In genomic region chr4:41880022-41880837, GRCh38 we compare ENCODE assay signal across 16 cellular contexts. TPM values are rescaled to one million over a fixed set of nuclear protein-coding genes. Genes with fewer than 3 reads are reported as not detected.
DNase-seq lines count a peak whose midpoint lies in the region; ATAC-seq, FAIRE-seq and TF ChIP-seq lines count a peak whose summit lies in the region.
"Had no signal": no experiment of that assay in that cellular context is flagged by ENCODE, and none has a peak within 500 bp of the region (broad histone marks: within the 10 kb centered on the region; RNA-seq: fewer than 3 reads in every experiment).

No MANE protein-coding gene starts in this region.

- H3K27me3 ChIP-seq in CD4-positive, alpha-beta T cell (ENCODE audit: control insufficient read depth, insufficient read depth, low read length): peaks cover 77% of the 10 kb centered on the region
- peaks cover 0 to 27% of the 10 kb centered on the region in 2 donors for H3K27me3 ChIP-seq in naive thymus-derived CD4-positive, alpha-beta T cell (ENCODE audit: control insufficient read depth in 2 of 2, insufficient read depth in 2 of 2, low read length in 2 of 2)
- H3K27me3 ChIP-seq in small intestine (ENCODE audit: control insufficient read depth in 2 of 2, insufficient read depth in 2 of 2, low read length in 2 of 2) (peaks cover 21 to 53% of the 10 kb centered on the region in 2 donors), gastroesophageal sphincter (peaks cover 83% of the 10 kb centered on the region)

- no peak overlapping the region for H3K27ac Mint-ChIP-seq in CD4-positive, alpha-beta T cell
- H3K27ac Mint-ChIP-seq in naive thymus-derived CD4-positive, alpha-beta T cell: peak overlapping the region in 1 of 9 donors; percentile 62

- H3K4me1 Mint-ChIP-seq in CD4-positive, alpha-beta T cell (ENCODE audit: low read depth): peaks cover 30% of the 10 kb centered on the region
- peaks cover 2 to 33% (median 20%) of the 10 kb centered on the region in 7 donors for H3K4me1 Mint-ChIP-seq in naive thymus-derived CD4-positive, alpha-beta T cell

- H3K9me3 Mint-ChIP-seq in CD4-positive, alpha-beta T cell: no peaks in the 10 kb centered on the region
- peaks cover 0 to 4% (median 0%) of the 10 kb centered on the region in 11 donors for H3K9me3 Mint-ChIP-seq in naive thymus-derived CD4-positive, alpha-beta T cell

- peaks cover 93% of the 10 kb centered on the region for H3K27me3 Mint-ChIP-seq in CD4-positive, alpha-beta T cell
- peaks cover 57 to 94% (median 75%) of the 10 kb centered on the region in 5 donors for H3K27me3 Mint-ChIP-seq in naive thymus-derived CD4-positive, alpha-beta T cell

- no peak for FAIRE-seq in small intestine (lab: Jason Lieb, UNC)

- ATAC-seq in CD4-positive, alpha-beta T cell (ENCODE audit: poor library complexity): no peak
- no peak for ATAC-seq in naive thymus-derived CD4-positive, alpha-beta T cell
- no peak for ATAC-seq in gastroesophageal sphincter
- ATAC-seq: foreskin keratinocyte had no signal

- TF ChIP-seq EP300 in gastroesophageal sphincter (IDR thresholded peaks at IDR 0.05): no peak

- H3K27ac ChIP-seq in CD4-positive, alpha-beta T cell (ENCODE audit: low read depth, low read length): no peak overlapping the region
- no peak overlapping the region for H3K27ac ChIP-seq in naive thymus-derived CD4-positive, alpha-beta T cell (ENCODE audit: low read depth, low read length)
- H3K27ac ChIP-seq in small intestine (ENCODE audit: low read depth in 1 of 2, low read length in 1 of 2) (no peak overlapping the region), gastroesophageal sphincter (no peak overlapping the region)
- H3K27ac ChIP-seq: BLaER1 treated with 17β-estradiol and CSF1 and Interleukin-3, amounts not matched to agents 10 nM and 100 nM; foreskin keratinocyte had no signal

- H3K4me1 ChIP-seq in naive thymus-derived CD4-positive, alpha-beta T cell (ENCODE audit: control insufficient read depth in 2 of 2, insufficient read depth in 2 of 2, low read length in 2 of 2): peaks cover 0 to 14% of the 10 kb centered on the region in 2 donors
- H3K4me1 ChIP-seq in small intestine (ENCODE audit: control insufficient read depth in 2 of 2, insufficient read depth in 1 of 2, low read depth in 1 of 2, low read length in 1 of 2) (no peaks in the 10 kb centered on the region), gastroesophageal sphincter (peaks cover 0 to 45% (median 21%) of the 10 kb centered on the region in 3 donors)
- H3K4me1 ChIP-seq: foreskin keratinocyte had no signal

- TF ChIP-seq POLR2A in gastroesophageal sphincter (IDR thresholded peaks at IDR 0.05): no peak

- no peak overlapping the region for H3K4me3 ChIP-seq in naive thymus-derived CD4-positive, alpha-beta T cell (ENCODE audit: low read length)
- H3K4me3 ChIP-seq in small intestine (ENCODE audit: low read depth in 1 of 2, low read length in 2 of 2) (no peak overlapping the region), gastroesophageal sphincter (peak overlapping the region in 1 of 2 donors; percentile 52)
- H3K4me3 ChIP-seq: BLaER1 treated with 17β-estradiol and CSF1 and Interleukin-3, amounts not matched to agents 10 nM and 100 nM had no signal

- intact Hi-C loops in CD4-positive, alpha-beta T cell (cut with DNase I, micrococcal nuclease): no loop called here
- intact Hi-C loops in naive thymus-derived CD4-positive, alpha-beta T cell (cut with micrococcal nuclease): loop anchor here in 1 of 2 donors (10.0 kb wide), 1 partner anchor 515 kb away; the partner anchor contains the start of gene SHISA3

- peak overlapping the region; percentile 11 for H3K4me3 Mint-ChIP-seq in CD4-positive, alpha-beta T cell
- H3K4me3 Mint-ChIP-seq in naive thymus-derived CD4-positive, alpha-beta T cell: peak overlapping the region in 8 of 10 donors; percentile 36 to 77 (median 66)

- H3K36me3 Mint-ChIP-seq in CD4-positive, alpha-beta T cell (ENCODE audit: low read depth): no peaks in the 10 kb centered on the region
- H3K36me3 Mint-ChIP-seq in naive thymus-derived CD4-positive, alpha-beta T cell: no peaks in the 10 kb centered on the region

- no peak for DNase-seq in CD4-positive, alpha-beta T cell
- DNase-seq in D341Med (ENCODE audit: low spot score): peak; percentile 29
- DNase-seq in ecto neural progenitor cell (ENCODE audit: low spot score): peak; percentile 54
- DNase-seq in naive thymus-derived CD4-positive, alpha-beta T cell: no peak
- DNase-seq in small intestine: no peak
- no peak for DNase-seq in activated gamma-delta T cell treated with Interleukin-2 at 50 U/mL for 16 hours
- no peak for DNase-seq in NCI-H1105 treated with DMSO at 0.1 percent for 48 hours (lab: John Stamatoyannopoulos, UW)
- DNase-seq: activated CD4-positive, alpha-beta T cell treated with anti-CD3 and anti-CD28 coated beads for 48 hours; activated effector memory CD4-positive, alpha-beta T cell treated with Interleukin-2 at 50 U/mL for 16 hours; IMR-90; NCI-H1092; RPMI8226; stimulated activated CD4-positive, alpha-beta T cell treated with anti-CD3 and anti-CD28 coated beads, Interleukin-2, amount 100 ng/mL, for 24 hours had no signal

- no peaks in the 10 kb centered on the region for H3K9me3 ChIP-seq in CD4-positive, alpha-beta T cell (ENCODE audit: control insufficient read depth, low read length)
- H3K9me3 ChIP-seq in naive thymus-derived CD4-positive, alpha-beta T cell (ENCODE audit: control insufficient read depth in 2 of 3, low read length in 3 of 3): no peaks in the 10 kb centered on the region
- H3K9me3 ChIP-seq in small intestine (ENCODE audit: control insufficient read depth, low read depth) (no peaks in the 10 kb centered on the region), gastroesophageal sphincter (no peaks in the 10 kb centered on the region)

- H3K36me3 ChIP-seq in naive thymus-derived CD4-positive, alpha-beta T cell (ENCODE audit: control insufficient read depth in 2 of 3, insufficient read depth in 3 of 3, low read length in 3 of 3): no peaks in the 10 kb centered on the region
- H3K36me3 ChIP-seq in small intestine (ENCODE audit: control insufficient read depth in 2 of 2, insufficient read depth in 2 of 2, low read length in 2 of 2): no peaks in the 10 kb centered on the region
- H3K36me3 ChIP-seq in gastroesophageal sphincter: no peaks in the 10 kb centered on the region
- H3K36me3 ChIP-seq: BLaER1 treated with 17β-estradiol and CSF1 and Interleukin-3, amounts not matched to agents 10 nM and 100 nM had no signal

- CTCF ChIA-PET in CD4-positive, alpha-beta T cell (lab: Charles Lee): interaction anchor here (1.1 kb wide), 1 partner anchor 8 kb away, joined by 5 read pairs; no protein-coding TSS in a partner anchor
- CTCF ChIA-PET in naive thymus-derived CD4-positive, alpha-beta T cell (lab: Charles Lee): no interaction called here

- WGBS in small intestine, 3 donors: 7 to 12% (median 10%) methylated on average over 45 of the region's 45 CpGs
- WGBS in gastroesophageal sphincter (ENCODE audit: low coverage in 1 of 2), 2 donors: 2% methylated on average over 4 of the region's 45 CpGs; no CpG with 5 or more reads in 1 of the 2 donors

- POLR2A ChIA-PET in CD4-positive, alpha-beta T cell (lab: Charles Lee): no interaction called here
- POLR2A ChIA-PET in naive thymus-derived CD4-positive, alpha-beta T cell (lab: Charles Lee): no interaction called here

- no peak for TF ChIP-seq CTCF in CD4-positive, alpha-beta T cell (IDR thresholded peaks at IDR 0.05)
- TF ChIP-seq CTCF in gastroesophageal sphincter (IDR thresholded peaks at IDR 0.05): no peak

RNA-seq across cellular contexts. Expression of gene TMEM33, which starts 55.0 kb away (rescaled TPM):
- total RNA-seq in CD4-positive, alpha-beta T cell: 10 to 100 TPM; 18.0 to 19.7 TPM
- total RNA-seq in naive thymus-derived CD4-positive, alpha-beta T cell: 10 to 100 TPM; 24.2 to 61.9 (median 39.6) TPM
- 10 to 100 TPM; 14.9 to 20.7 TPM for polyA plus RNA-seq in naive thymus-derived CD4-positive, alpha-beta T cell
- polyA plus RNA-seq in small intestine: 10 to 100 TPM in 1 of 3 donors, 1 to 10 TPM in 2; 6.2 to 22.1 (median 6.7) TPM
- 10 to 100 TPM; 24.4 to 33.5 (median 26.6) TPM for total RNA-seq in gastroesophageal sphincter

Comparison
In these comparisons a context has a peak if more than half of its experiments do, and no peak if none do; other contexts are left out.
1. DNase-seq: peak in D341Med (single experiment) and ecto neural progenitor cell (single experiment); none in CD4-positive, alpha-beta T cell (0 of 10), naive thymus-derived CD4-positive, alpha-beta T cell (0 of 9), small intestine (single experiment), activated gamma-delta T cell treated with Interleukin-2 at 50 U/mL for 16 hours (single experiment) and NCI-H1105 treated with DMSO at 0.1 percent for 48 hours (single experiment).